In genomic region chr7:97971120-97971989, GRCh38 we compare ENCODE assay signal across 8 cellular contexts. TPM values are rescaled to one million over a fixed set of nuclear protein-coding genes. Genes with fewer than 3 reads are reported as not detected.
DNase-seq lines count a peak whose midpoint lies in the region; ATAC-seq and TF ChIP-seq lines count a peak whose summit lies in the region.

No MANE protein-coding gene starts in this region.

- H3K9me3 ChIP-seq in endodermal cell (ENCODE audit: control insufficient read depth, low read length) = no peaks in the 10 kb centered on the region
- no peaks in the 10 kb centered on the region for H3K9me3 ChIP-seq in mucosa of descending colon
- H3K9me3 ChIP-seq in tibial artery = no peaks in the 10 kb centered on the region

- TF ChIP-seq CTCF in HL-60 (IDR thresholded peaks at IDR 0.05; ENCODE audit: insufficient read depth, low read length) (no peak), endodermal cell (conservative IDR thresholded peaks at IDR 0.05) (no peak), mucosa of descending colon (IDR thresholded peaks at IDR 0.05) (no peak), tibial artery (IDR thresholded peaks at IDR 0.05) (no peak)

- no peaks in the 10 kb centered on the region for H3K27me3 Mint-ChIP-seq in T-helper 2 cell treated with Interferon-gamma antibody and Interleukin-4, amounts not matched to agents 5 μg/mL and 100 μg/mL, for 36 hours (ENCODE audit: low read depth)
- H3K27me3 Mint-ChIP-seq in endodermal cell (ENCODE audit: insufficient read depth) = no peaks in the 10 kb centered on the region

- H3K4me3 Mint-ChIP-seq in T-helper 2 cell treated with Interferon-gamma antibody and Interleukin-4, amounts not matched to agents 5 μg/mL and 100 μg/mL, for 36 hours = peak overlapping the region; percentile 98
- H3K4me3 Mint-ChIP-seq in endodermal cell = peak overlapping the region; percentile 93

- peak overlapping the region; percentile 96 for H3K27ac Mint-ChIP-seq in T-helper 2 cell treated with Interferon-gamma antibody and Interleukin-4, amounts not matched to agents 5 μg/mL and 100 μg/mL, for 36 hours
- peak overlapping the region; percentile 48 for H3K27ac Mint-ChIP-seq in endodermal cell

- peaks cover 28% of the 10 kb centered on the region for H3K36me3 Mint-ChIP-seq in T-helper 2 cell treated with Interferon-gamma antibody and Interleukin-4, amounts not matched to agents 5 μg/mL and 100 μg/mL, for 36 hours (ENCODE audit: low read depth)
- peaks cover 29% of the 10 kb centered on the region for H3K36me3 Mint-ChIP-seq in endodermal cell (ENCODE audit: low read depth)

- intact Hi-C loops in mucosa of descending colon (cut with DNase I, micrococcal nuclease) (no loop called here), tibial artery (cut with DNase I; ENCODE audit: low total_unique reads) (no loop called here)

- WGBS in endodermal cell (ENCODE audit: insufficient coverage in 1 of 2, insufficient read length in 1 of 2), 2 experiments = 34 to 55% methylated on average over 11 to 26 of the region's 26 CpGs

- ATAC-seq in GM21423 (IDR thresholded peaks at IDR 0.05; ENCODE audit: unreplicated experiment) (peak; percentile 17), mucosa of descending colon (peak; percentile 71)

- H3K4me1 Mint-ChIP-seq in T-helper 2 cell treated with Interferon-gamma antibody and Interleukin-4, amounts not matched to agents 5 μg/mL and 100 μg/mL, for 36 hours (ENCODE audit: low read depth) = peaks cover 9% of the 10 kb centered on the region
- H3K4me1 Mint-ChIP-seq in endodermal cell = no peaks in the 10 kb centered on the region

- peak overlapping the region; percentile 75 for H3K9ac ChIP-seq in endodermal cell (ENCODE audit: extremely low read depth, low read length, poor library complexity, severe bottlenecking)

- H3K4me3 ChIP-seq in HL-60 (replicated peaks; ENCODE audit: insufficient read depth, low read length) = peak overlapping the region; percentile 95
- peak overlapping the region; percentile 95 for H3K4me3 ChIP-seq in endodermal cell (ENCODE audit: low read length)
- H3K4me3 ChIP-seq in mucosa of descending colon = peak overlapping the region; percentile 98
- H3K4me3 ChIP-seq in tibial artery = peak overlapping the region; percentile 81 to 100

- H3K36me3 ChIP-seq in endodermal cell (ENCODE audit: control insufficient read depth, insufficient read depth, low read length) (peaks cover 16% of the 10 kb centered on the region), mucosa of descending colon (ENCODE audit: low read depth) (no peaks in the 10 kb centered on the region), tibial artery (peaks cover 0 to 20% (median 8%) of the 10 kb centered on the region in 3 donors)

- H3K4me1 ChIP-seq in endodermal cell (ENCODE audit: control insufficient read depth, insufficient read depth, low read length) (no peaks in the 10 kb centered on the region), mucosa of descending colon (ENCODE audit: low read depth) (peaks cover 3% of the 10 kb centered on the region), tibial artery (peaks cover 0 to 5% (median 2%) of the 10 kb centered on the region in 4 donors)

- peak; percentile 32 for DNase-seq in ELF-1 (ENCODE audit: low read depth, low spot score)
- peak; percentile 44 to 63 for DNase-seq in HL-60 (ENCODE audit: low read depth in 1 of 2, low spot score in 1 of 2)
- no peak for DNase-seq in T-helper 2 cell treated with Interferon-gamma antibody and Interleukin-4, amounts not matched to agents 5 μg/mL and 100 μg/mL, for 36 hours (ENCODE audit: low spot score)
- no peak for DNase-seq in endodermal cell
- peak in 2 of 3 donors; percentile 31 to 34 for DNase-seq in mucosa of descending colon
- DNase-seq in tibial artery = no peak
- no peak for DNase-seq in NCI-H1436 (lab: John Stamatoyannopoulos, UW)

- H3K27me3 ChIP-seq in HL-60 (ENCODE audit: insufficient read depth, poor library complexity, severe bottlenecking) = no peaks in the 10 kb centered on the region
- no peaks in the 10 kb centered on the region for H3K27me3 ChIP-seq in endodermal cell (ENCODE audit: control insufficient read depth, insufficient read depth, low read length, poor library complexity, severe bottlenecking)
- H3K27me3 ChIP-seq in tibial artery = no peaks in the 10 kb centered on the region

- peak overlapping the region; percentile 82 for H3K27ac ChIP-seq in HL-60 (replicated peaks)
- no peak overlapping the region for H3K27ac ChIP-seq in endodermal cell (ENCODE audit: low read depth, low read length)
- H3K27ac ChIP-seq in tibial artery = peak overlapping the region; percentile 79 to 92

- H3K9me3 Mint-ChIP-seq in T-helper 2 cell treated with Interferon-gamma antibody and Interleukin-4, amounts not matched to agents 5 μg/mL and 100 μg/mL, for 36 hours = no peaks in the 10 kb centered on the region
- no peaks in the 10 kb centered on the region for H3K9me3 Mint-ChIP-seq in endodermal cell

RNA-seq across cellular contexts. Expression of gene OCM2, which starts 18.6 kb away (rescaled TPM):
- not detected for total RNA-seq in endodermal cell
- polyA plus RNA-seq in endodermal cell (2013, experiment 1 of 2) = not detected
- not detected for polyA plus RNA-seq in endodermal cell (2013, experiment 2 of 2)
- total RNA-seq in mucosa of descending colon = not detected

Comparison
In these comparisons a context has a peak if more than half of its experiments do, and no peak if none do; other contexts are left out.
1. DNase-seq: peak in ELF-1 (single experiment), HL-60 (2 of 2) and mucosa of descending colon (2 of 3); none in T-helper 2 cell treated with Interferon-gamma antibody and Interleukin-4, amounts not matched to agents 5 μg/mL and 100 μg/mL, for 36 hours (single experiment), endodermal cell (single experiment), tibial artery (0 of 2) and NCI-H1436 (single experiment).
2. Peak in every context shown above with its lines, with median percentiles within 50 percentile points of each other: H3K4me3 ChIP-seq.